ENCODE assay signal across 2 cellular contexts in the genomic region with DNA sequence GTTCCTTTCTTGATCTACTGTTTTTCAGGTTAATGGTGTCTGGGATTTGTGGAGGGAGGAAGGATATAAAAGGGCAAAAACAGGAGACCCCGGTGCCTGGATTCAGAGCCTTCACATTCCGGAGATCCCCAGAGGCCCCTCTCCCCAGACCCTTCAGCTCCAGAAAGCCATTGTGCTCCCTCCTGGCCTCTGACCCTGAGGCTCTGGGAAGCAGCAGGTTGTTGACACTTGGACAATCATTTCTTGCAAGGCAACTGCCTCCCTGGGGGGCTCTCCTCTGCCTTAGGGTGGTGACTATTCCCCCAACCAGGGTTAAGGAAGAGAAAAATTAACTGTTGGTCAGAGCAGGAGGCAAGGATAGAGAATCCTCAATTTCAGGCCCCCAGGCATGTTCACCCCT.
TF ChIP-seq lines count a peak whose summit lies in the region.

No MANE protein-coding gene starts in this region.

TF ChIP-seq in GM23338, 12 proteins besides CTCF, POLR2A, EP300 and RAD21:
- TF ChIP-seq, protein P1, sequence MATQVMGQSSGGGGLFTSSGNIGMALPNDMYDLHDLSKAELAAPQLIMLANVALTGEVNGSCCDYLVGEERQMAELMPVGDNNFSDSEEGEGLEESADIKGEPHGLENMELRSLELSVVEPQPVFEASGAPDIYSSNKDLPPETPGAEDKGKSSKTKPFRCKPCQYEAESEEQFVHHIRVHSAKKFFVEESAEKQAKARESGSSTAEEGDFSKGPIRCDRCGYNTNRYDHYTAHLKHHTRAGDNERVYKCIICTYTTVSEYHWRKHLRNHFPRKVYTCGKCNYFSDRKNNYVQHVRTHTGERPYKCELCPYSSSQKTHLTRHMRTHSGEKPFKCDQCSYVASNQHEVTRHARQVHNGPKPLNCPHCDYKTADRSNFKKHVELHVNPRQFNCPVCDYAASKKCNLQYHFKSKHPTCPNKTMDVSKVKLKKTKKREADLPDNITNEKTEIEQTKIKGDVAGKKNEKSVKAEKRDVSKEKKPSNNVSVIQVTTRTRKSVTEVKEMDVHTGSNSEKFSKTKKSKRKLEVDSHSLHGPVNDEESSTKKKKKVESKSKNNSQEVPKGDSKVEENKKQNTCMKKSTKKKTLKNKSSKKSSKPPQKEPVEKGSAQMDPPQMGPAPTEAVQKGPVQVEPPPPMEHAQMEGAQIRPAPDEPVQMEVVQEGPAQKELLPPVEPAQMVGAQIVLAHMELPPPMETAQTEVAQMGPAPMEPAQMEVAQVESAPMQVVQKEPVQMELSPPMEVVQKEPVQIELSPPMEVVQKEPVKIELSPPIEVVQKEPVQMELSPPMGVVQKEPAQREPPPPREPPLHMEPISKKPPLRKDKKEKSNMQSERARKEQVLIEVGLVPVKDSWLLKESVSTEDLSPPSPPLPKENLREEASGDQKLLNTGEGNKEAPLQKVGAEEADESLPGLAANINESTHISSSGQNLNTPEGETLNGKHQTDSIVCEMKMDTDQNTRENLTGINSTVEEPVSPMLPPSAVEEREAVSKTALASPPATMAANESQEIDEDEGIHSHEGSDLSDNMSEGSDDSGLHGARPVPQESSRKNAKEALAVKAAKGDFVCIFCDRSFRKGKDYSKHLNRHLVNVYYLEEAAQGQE (IDR thresholded peaks at IDR 0.05; ENCODE audit: unreplicated experiment), result no peak
- TF ChIP-seq ZNF331 (CRISPR knock-in tag; IDR thresholded peaks at IDR 0.05; ENCODE audit: low read depth) (no peak), ZNF114 (CRISPR knock-in tag; IDR thresholded peaks at IDR 0.05) (no peak), JUNB (IDR thresholded peaks at IDR 0.05; ENCODE audit: unreplicated experiment) (no peak), NANOG (IDR thresholded peaks at IDR 0.05; ENCODE audit: borderline replicate concordance) (no peak), STAT1 (IDR thresholded peaks at IDR 0.05; ENCODE audit: unreplicated experiment) (no peak)
- TF ChIP-seq, protein P2, sequence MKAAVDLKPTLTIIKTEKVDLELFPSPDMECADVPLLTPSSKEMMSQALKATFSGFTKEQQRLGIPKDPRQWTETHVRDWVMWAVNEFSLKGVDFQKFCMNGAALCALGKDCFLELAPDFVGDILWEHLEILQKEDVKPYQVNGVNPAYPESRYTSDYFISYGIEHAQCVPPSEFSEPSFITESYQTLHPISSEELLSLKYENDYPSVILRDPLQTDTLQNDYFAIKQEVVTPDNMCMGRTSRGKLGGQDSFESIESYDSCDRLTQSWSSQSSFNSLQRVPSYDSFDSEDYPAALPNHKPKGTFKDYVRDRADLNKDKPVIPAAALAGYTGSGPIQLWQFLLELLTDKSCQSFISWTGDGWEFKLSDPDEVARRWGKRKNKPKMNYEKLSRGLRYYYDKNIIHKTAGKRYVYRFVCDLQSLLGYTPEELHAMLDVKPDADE (IDR thresholded peaks at IDR 0.05), result no peak

TF ChIP-seq in HepG2, 621 proteins besides CTCF, POLR2A, EP300 and RAD21 (continued from another document):
- TF ChIP-seq ZNF451 (CRISPR knock-in tag; IDR thresholded peaks at IDR 0.05) (no peak), ZFP90 (CRISPR knock-in tag; IDR thresholded peaks at IDR 0.05; ENCODE audit: borderline replicate concordance) (no peak), ZNF264 (CRISPR knock-in tag; IDR thresholded peaks at IDR 0.05) (no peak), ATF7-NPFF (CRISPR knock-in tag; IDR thresholded peaks at IDR 0.05; ENCODE audit: low read depth) (no peak)
TF ChIP-seq in HepG2: peak in this region for 0.
